In genomic region chr4:25506032-25506571, GRCh38 we compare ENCODE assay signal across 33 cellular contexts.
"Had no signal": no experiment of that assay in that cellular context is flagged by ENCODE, and none has a peak within 500 bp of the region (broad histone marks: within the 10 kb centered on the region; RNA-seq: fewer than 3 reads in every experiment).

No MANE protein-coding gene starts in this region.

- H3K27ac Mint-ChIP-seq: activated CD8-positive, alpha-beta T cell treated with anti-CD3 and anti-CD28 coated beads for 36 hours; activated naive CD4-positive, alpha-beta T cell treated with anti-CD3 and anti-CD28 coated beads, Interleukin-2, amount 50 U/mL, for 24 hours; activated naive CD8-positive, alpha-beta T cell treated with anti-CD3 and anti-CD28 coated beads, Interleukin-2, amount 10 ng/mL, durations not matched to agents 7 days and 5 days; activated T-helper 2 cell treated with anti-CD3 and anti-CD28 coated beads, Interferon-gamma antibody, Interleukin-2, Interleukin-4, amounts not matched to agents 10 μg/mL and 5 μg/mL and 100 μg/mL, durations not matched to agents 14 hours and 24 hours and 36 hours; T-cell had no signal

- DNase-seq: activated CD4-positive, alpha-beta T cell treated with anti-CD3 and anti-CD28 coated beads for 1 hour; activated CD4-positive, alpha-beta T cell treated with anti-CD3 and anti-CD28 coated beads for 48 hours; activated CD4-positive, CD25-positive, alpha-beta regulatory T cell; activated CD8-positive, alpha-beta T cell treated with anti-CD3 and anti-CD28 coated beads for 36 hours; activated gamma-delta T cell; activated naive CD4-positive, alpha-beta T cell treated with Interleukin-2 at 50 U/mL for 16 hours; activated naive CD8-positive, alpha-beta T cell treated with anti-CD3 and anti-CD28 coated beads, Interleukin-2, amount 10 ng/mL, durations not matched to agents 7 days and 5 days; activated T-cell treated with anti-CD3 and anti-CD28 coated beads, Interleukin-2, amount 50 U/mL, for 1 hour; amygdala; body of pancreas; caudate nucleus; cerebellar nuclear complex; NCI-H1092 treated with DMSO at 0.1 percent for 48 hours; NCI-H1417; NCI-H146; NCI-H187; NCI-H2029 treated with DMSO at 0.1 percent for 48 hours; NCI-H345; NCI-H524 treated with DMSO at 0.1 percent for 48 hours; PC-3; Peyer's patch; RPMI8226; SHP77 treated with DMSO at 0.1 percent for 48 hours; T-cell; T-helper 2 cell; T-helper 9 cell; WERI-Rb-1 had no signal

- H3K9me3 Mint-ChIP-seq: activated CD8-positive, alpha-beta T cell treated with anti-CD3 and anti-CD28 coated beads for 36 hours; activated naive CD4-positive, alpha-beta T cell treated with anti-CD3 and anti-CD28 coated beads, Interleukin-2, amount 50 U/mL, for 24 hours; activated T-helper 2 cell treated with anti-CD3 and anti-CD28 coated beads, Interferon-gamma antibody, Interleukin-2, Interleukin-4, amounts not matched to agents 10 μg/mL and 5 μg/mL and 100 μg/mL, durations not matched to agents 14 hours and 24 hours and 36 hours; T-cell had no signal

- H3K4me1 ChIP-seq: body of pancreas, breast epithelium, Peyer's patch, SJSA1 had no signal

- H3K27me3 Mint-ChIP-seq: activated CD8-positive, alpha-beta T cell treated with anti-CD3 and anti-CD28 coated beads for 36 hours; activated naive CD4-positive, alpha-beta T cell treated with anti-CD3 and anti-CD28 coated beads, Interleukin-2, amount 50 U/mL, for 24 hours; T-cell had no signal

- H3K27ac ChIP-seq: body of pancreas, breast epithelium, Peyer's patch, SJSA1, WERI-Rb-1 had no signal

- ATAC-seq: activated CD8-positive, alpha-beta T cell treated with anti-CD3 and anti-CD28 coated beads for 36 hours; body of pancreas; K562; PC-3; SK-N-SH treated with all-trans-retinoic acid at 6 μM for 48 hours; T-cell had no signal

- H3K27me3 ChIP-seq: body of pancreas, breast epithelium, Peyer's patch, SJSA1 had no signal

- H3K36me3 ChIP-seq: breast epithelium, Peyer's patch, SJSA1, WERI-Rb-1 had no signal

- H3K4me3 Mint-ChIP-seq: activated CD8-positive, alpha-beta T cell treated with anti-CD3 and anti-CD28 coated beads for 36 hours; activated naive CD4-positive, alpha-beta T cell treated with anti-CD3 and anti-CD28 coated beads, Interleukin-2, amount 50 U/mL, for 24 hours; activated naive CD8-positive, alpha-beta T cell treated with anti-CD3 and anti-CD28 coated beads, Interleukin-2, amount 10 ng/mL, durations not matched to agents 7 days and 5 days; T-cell had no signal

- H3K4me1 Mint-ChIP-seq: activated naive CD4-positive, alpha-beta T cell treated with anti-CD3 and anti-CD28 coated beads, Interleukin-2, amount 50 U/mL, for 24 hours; activated naive CD8-positive, alpha-beta T cell treated with anti-CD3 and anti-CD28 coated beads, Interleukin-2, amount 10 ng/mL, durations not matched to agents 7 days and 5 days; T-cell had no signal

- H3K36me3 Mint-ChIP-seq: activated naive CD4-positive, alpha-beta T cell treated with anti-CD3 and anti-CD28 coated beads, Interleukin-2, amount 50 U/mL, for 24 hours; activated naive CD8-positive, alpha-beta T cell treated with anti-CD3 and anti-CD28 coated beads, Interleukin-2, amount 10 ng/mL, durations not matched to agents 7 days and 5 days; T-cell had no signal

- H3K4me3 ChIP-seq: body of pancreas, breast epithelium, K562, Peyer's patch, SJSA1 had no signal
